ENCODE assay signal across 24 cellular contexts in the genomic region with DNA sequence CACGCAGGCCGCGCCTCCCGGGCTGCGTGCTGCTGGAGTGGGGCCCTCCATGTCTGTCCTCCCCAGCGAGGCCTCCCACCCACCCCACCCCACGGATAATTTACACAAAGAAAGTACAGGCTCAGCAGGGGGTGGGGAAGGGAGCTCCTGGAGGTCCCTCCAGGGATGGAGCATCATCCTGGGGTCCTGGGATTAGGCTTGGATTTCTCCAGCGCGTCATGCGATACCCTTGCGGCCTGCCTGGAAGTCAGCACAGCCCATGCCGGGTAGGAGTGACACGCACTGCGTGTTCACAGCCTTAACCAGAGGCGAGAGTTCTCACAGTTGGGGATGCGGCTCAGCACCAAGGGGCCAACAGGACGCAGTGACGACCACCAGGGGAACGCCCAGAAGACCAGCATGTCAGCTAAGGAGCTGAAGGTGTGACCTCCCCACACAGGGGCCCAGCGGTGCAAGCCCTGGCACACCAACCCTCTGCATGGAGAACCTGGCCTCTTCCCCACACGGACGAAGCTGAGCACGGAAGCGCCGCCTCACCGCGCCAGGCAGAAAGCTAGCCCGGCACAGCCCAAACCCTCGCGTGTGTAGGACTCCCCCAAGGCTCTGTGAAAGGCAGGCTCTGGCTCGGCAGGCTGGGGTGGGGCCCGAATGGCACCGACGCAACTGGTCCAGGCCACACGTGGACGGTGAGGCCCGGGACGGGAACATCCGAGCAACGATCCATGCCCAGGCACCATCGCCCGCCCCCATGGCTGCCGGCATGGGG.
DNase-seq lines count a peak whose midpoint lies in the region; ATAC-seq, FAIRE-seq and TF ChIP-seq lines count a peak whose summit lies in the region.
"Had no signal": no experiment of that assay in that cellular context is flagged by ENCODE, and none has a peak within 500 bp of the region (broad histone marks: within the 10 kb centered on the region; RNA-seq: fewer than 3 reads in every experiment).

No MANE protein-coding gene starts in this region.

- H3K14ac ChIP-seq in H1 (ENCODE audit: insufficient read length) (no peak overlapping the region), neuronal stem cell (ENCODE audit: low read length) (peak overlapping the region; percentile 75)

- no peak for TF ChIP-seq EP300 in H1 (IDR thresholded peaks at IDR 0.05; ENCODE audit: borderline replicate concordance in 1 of 2, low read depth in 2 of 2, low read length in 2 of 2)

- H2AK5ac ChIP-seq in H1 (ENCODE audit: low read depth, low read length) (no peak overlapping the region), neuronal stem cell (ENCODE audit: low read depth, low read length) (no peak overlapping the region)

- H3K79me1 ChIP-seq in H1 (ENCODE audit: low read depth, low read length) (no peaks in the 10 kb centered on the region), neuronal stem cell (ENCODE audit: low read depth, low read length) (peaks cover 17% of the 10 kb centered on the region)

- no peak overlapping the region for H4K5ac ChIP-seq in H1 (ENCODE audit: insufficient read length, low read depth, low read length)

- H2BK12ac ChIP-seq in H1 (ENCODE audit: low read depth, low read length), result no peak overlapping the region
- no peak overlapping the region for H2BK12ac ChIP-seq in neuronal stem cell (ENCODE audit: low read length)

- no peaks in the 10 kb centered on the region for H3K27me3 ChIP-seq in H1 (replicated peaks in 1 of 4; ENCODE audit: control insufficient read depth in 3 of 4, extremely low read depth in 1 of 4, insufficient read depth in 3 of 4, low read length in 3 of 4)
- no peaks in the 10 kb centered on the region for H3K27me3 ChIP-seq in neuronal stem cell (ENCODE audit: control insufficient read depth in 3 of 3, insufficient read depth in 3 of 3, low read depth in 1 of 3, low read length in 3 of 3)
- H3K27me3 ChIP-seq in aorta (ENCODE audit: control insufficient read depth in 1 of 2, insufficient read depth in 2 of 2, low read length in 1 of 2), result no peaks in the 10 kb centered on the region
- H3K27me3 ChIP-seq: BE2C; BLaER1 treated with 17β-estradiol and CSF1 and Interleukin-3, amounts not matched to agents 10 nM and 100 nM had no signal

- H3K27ac ChIP-seq in HEK293 (ENCODE audit: extremely low read depth, low read depth, low read length), result no peak overlapping the region
- no peak overlapping the region for H3K27ac ChIP-seq in H1 (ENCODE audit: low read depth, low read length)
- no peak overlapping the region for H3K27ac ChIP-seq in neuronal stem cell (replicated peaks; ENCODE audit: low read length)
- no peak overlapping the region for H3K27ac ChIP-seq in aorta (ENCODE audit: low read depth in 1 of 2, low read length in 2 of 2)
- H3K27ac ChIP-seq: A549; BLaER1 treated with 17β-estradiol and CSF1 and Interleukin-3, amounts not matched to agents 10 nM and 100 nM had no signal

- H3K4ac ChIP-seq in H1 (replicated peaks; ENCODE audit: insufficient read length, low read depth, low read length) (no peak overlapping the region), neuronal stem cell (ENCODE audit: low read length) (no peak overlapping the region)

- H3K36me3 ChIP-seq in HEK293 (ENCODE audit: control insufficient read depth in 2 of 2, insufficient read depth in 1 of 2, low read length in 2 of 2) (no peaks in the 10 kb centered on the region), H1 (ENCODE audit: control insufficient read depth in 2 of 4, insufficient read depth in 4 of 4, low read length in 3 of 4) (no peaks in the 10 kb centered on the region), neuronal stem cell (replicated peaks in 1 of 2; ENCODE audit: control insufficient read depth in 2 of 2, insufficient read depth in 2 of 2, low read length in 2 of 2) (no peaks in the 10 kb centered on the region), aorta (ENCODE audit: control insufficient read depth in 1 of 2, insufficient read depth in 2 of 2, low read length in 1 of 2) (no peaks in the 10 kb centered on the region)
- H3K36me3 ChIP-seq: BE2C, HAP-1 had no signal

- CTCF ChIA-PET in HEK293 (lab: Yijun Ruan, JAX), result no interaction called here
- CTCF ChIA-PET in H1 (lab: Charles Lee; ENCODE audit: partially characterized antibody), result interaction anchor here (0.9 to 3.2 kb wide), 3 partner anchors 9 to 218 kb away, joined by 3 to 13 read pairs (median 3); no protein-coding TSS in a partner anchor

- TF ChIP-seq RAD21 in H1 (IDR thresholded peaks at IDR 0.05 in 1 of 2, conservative IDR thresholded peaks at IDR 0.05 in 1 of 2; ENCODE audit: low read depth in 2 of 2, low read length in 2 of 2), result no peak

- no peaks in the 10 kb centered on the region for H3K9me3 ChIP-seq in HEK293 (ENCODE audit: control insufficient read depth, insufficient read depth, low read depth, low read length)
- peaks cover 0 to 11% of the 10 kb centered on the region in 2 experiments; a peak in 1 of 4 replicates for H3K9me3 ChIP-seq in H1 (ENCODE audit: insufficient read depth in 2 of 2, low read depth in 1 of 2, low read length in 1 of 2)
- H3K9me3 ChIP-seq in neuronal stem cell (replicated peaks in 1 of 2; ENCODE audit: control insufficient read depth in 2 of 2, insufficient read depth in 1 of 2, low read depth in 1 of 2, low read length in 2 of 2), result no peaks in the 10 kb centered on the region
- H3K9me3 ChIP-seq in aorta (ENCODE audit: control insufficient read depth, low read length), result no peaks in the 10 kb centered on the region
- H3K9me3 ChIP-seq: A549, BE2C, HAP-1 had no signal

- POLR2A ChIA-PET in HEK293 (lab: Yijun Ruan, JAX), result no interaction called here
- POLR2A ChIA-PET in H1 (lab: Charles Lee; ENCODE audit: partially characterized antibody), result no interaction called here

- H4K8ac ChIP-seq in H1 (ENCODE audit: extremely low read depth, insufficient read depth, low read length) (peak overlapping the region; percentile 14; the same call in 1 of the 2 replicates), neuronal stem cell (ENCODE audit: low read depth, low read length) (no peak overlapping the region)

- H3K23me2 ChIP-seq in H1 (ENCODE audit: low read depth, low read length), result no peaks in the 10 kb centered on the region; the same call in 1 of the 2 replicates

- no peak overlapping the region for H2AFZ ChIP-seq in H1 (ENCODE audit: low read length)
- H2AFZ ChIP-seq in neuronal stem cell (ENCODE audit: low read length), result no peak overlapping the region
- H2AFZ ChIP-seq: GM23338 had no signal

- WGBS in H1 (ENCODE audit: extremely low coverage in 1 of 2, insufficient coverage in 1 of 2, insufficient read length in 1 of 2, insufficient replicate concordance in 2 of 2, low coverage in 1 of 2, low lambda C conversion rate in 2 of 2, missing lambda C conversion rate in 1 of 2), 2 experiments, result 95% methylated on average over 43 of the region's 43 CpGs; no CpG with 5 or more reads in 1 of the 2 experiments
- no CpG with 5 or more reads among the region's 43 CpGs for WGBS in neuronal stem cell (ENCODE audit: extremely low coverage in 2 of 2, insufficient read length in 2 of 2, insufficient replicate concordance in 1 of 2), 2 donors
- WGBS in aorta, 2 donors, result 93 to 95% methylated on average over 37 to 43 of the region's 43 CpGs
- 88 to 92% methylated on average over 25 to 40 of the region's 43 CpGs for WGBS in lower leg skin, 2 donors

- H3K4me3 ChIP-seq in HEK293 (ENCODE audit: low read depth, low read length) (no peak overlapping the region), H1 (ENCODE audit: extremely low read depth in 1 of 4, insufficient read depth in 2 of 4, low read depth in 3 of 4, low read length in 4 of 4) (no peak overlapping the region), neuronal stem cell (ENCODE audit: low read length in 2 of 2) (no peak overlapping the region), aorta (ENCODE audit: low read length in 2 of 2) (no peak overlapping the region), lower leg skin (ENCODE audit: low read depth, poor library complexity, severe bottlenecking) (no peak overlapping the region)
- H3K4me3 ChIP-seq: A549; BLaER1 treated with 17β-estradiol and CSF1 and Interleukin-3, amounts not matched to agents 10 nM and 100 nM; GM23338; HAP-1 had no signal

- no peak for DNase-seq in H1 (ENCODE audit: low read depth in 1 of 2, low spot score in 2 of 2)
- no peak for DNase-seq in neuronal stem cell (ENCODE audit: low spot score)
- DNase-seq in aorta, result no peak
- no peak for DNase-seq in lower leg skin (ENCODE audit: low spot score in 2 of 2)
- no peak for DNase-seq in iPS-NIHi11 (ENCODE audit: low spot score)
- DNase-seq: 8988T; ACHN; AML-193; BE2C; CD4-positive, alpha-beta T cell; CD8-positive, alpha-beta memory T cell; DMS 273 treated with DMSO at 0.1 percent for 48 hours; DMS79; GF-D8 had no signal

- H3K9ac ChIP-seq in H1 (replicated peaks in 1 of 4; ENCODE audit: extremely low read depth in 1 of 4, low read depth in 3 of 4, low read length in 3 of 4) (no peak overlapping the region), neuronal stem cell (ENCODE audit: low read depth, low read length, poor library complexity) (no peak overlapping the region)
- H3K9ac ChIP-seq: BLaER1 treated with 17β-estradiol and CSF1 and Interleukin-3, amounts not matched to agents 10 nM and 100 nM had no signal

- H4K20me1 ChIP-seq in H1 (replicated peaks in 1 of 2; ENCODE audit: control insufficient read depth in 1 of 2, insufficient read depth in 2 of 2, low read length in 2 of 2), result peaks cover 4 to 7% of the 10 kb centered on the region in 2 experiments

- H2BK5ac ChIP-seq in H1 (ENCODE audit: low read depth, low read length) (peak overlapping the region; percentile 39; the same call in 1 of the 2 replicates), neuronal stem cell (ENCODE audit: low read length) (no peak overlapping the region)

- TF ChIP-seq POLR2A in H1 (IDR thresholded peaks at IDR 0.05; ENCODE audit: control extremely low read depth in 1 of 2, low read depth in 2 of 2, low read length in 2 of 2) (no peak), lower leg skin (IDR thresholded peaks at IDR 0.05) (no peak)

- peak; percentile 20 for ATAC-seq in aorta (ENCODE audit: low FRiP score)
- ATAC-seq in HG03196 (IDR thresholded peaks at IDR 0.05; ENCODE audit: unreplicated experiment), result no peak
- ATAC-seq: GM23338 had no signal

- H3K18ac ChIP-seq in H1 (ENCODE audit: extremely low read depth, low read length) (no peak overlapping the region; the same call in none of the 2 replicates), neuronal stem cell (ENCODE audit: low read length) (peak overlapping the region; percentile 59)

- H2BK20ac ChIP-seq in H1 (ENCODE audit: low read length), result no peak overlapping the region

- TF ChIP-seq CTCF in HEK293 (tag by site-specific recombination; IDR thresholded peaks at IDR 0.05), result no peak
- no peak for TF ChIP-seq CTCF in H1 (IDR thresholded peaks at IDR 0.05; ENCODE audit: control extremely low read depth in 1 of 3, insufficient read depth in 1 of 3, low read depth in 1 of 3, low read length in 3 of 3)
- TF ChIP-seq CTCF in lower leg skin (IDR thresholded peaks at IDR 0.05), result no peak

- no peak overlapping the region for H3K56ac ChIP-seq in H1 (replicated peaks; ENCODE audit: insufficient read length, low read depth, low read length)

- H3K23ac ChIP-seq in H1 (ENCODE audit: insufficient read length) (no peak overlapping the region), neuronal stem cell (ENCODE audit: low read depth, low read length, poor library complexity) (peak overlapping the region; percentile 25)

- H2BK120ac ChIP-seq in H1 (replicated peaks; ENCODE audit: low read depth, low read length) (no peak overlapping the region), neuronal stem cell (ENCODE audit: low read depth, low read length) (no peak overlapping the region)

- FAIRE-seq in H1 (lab: Jason Lieb, UNC), result no peak
- FAIRE-seq: A549, D721Med, GM12891, GM18507, H54 had no signal

- H3K4me1 ChIP-seq in HEK293 (ENCODE audit: control insufficient read depth, insufficient read depth, low read length) (no peaks in the 10 kb centered on the region), H1 (replicated peaks in 1 of 4; ENCODE audit: control insufficient read depth in 3 of 4, insufficient read depth in 4 of 4, low read length in 3 of 4) (peaks cover 0 to 7% (median 4%) of the 10 kb centered on the region in 4 experiments; a peak in 4 of 7 replicates), neuronal stem cell (ENCODE audit: control insufficient read depth in 2 of 2, insufficient read depth in 1 of 2, low read depth in 1 of 2, low read length in 2 of 2) (peaks cover 12 to 15% of the 10 kb centered on the region in 2 donors), aorta (ENCODE audit: control insufficient read depth in 1 of 2, insufficient read depth in 2 of 2, low read length in 2 of 2) (no peaks in the 10 kb centered on the region)
- H3K4me1 ChIP-seq: A549, HAP-1 had no signal

- H4K91ac ChIP-seq in H1 (replicated peaks; ENCODE audit: insufficient read length, low read length) (no peak overlapping the region), neuronal stem cell (ENCODE audit: low read depth, low read length, poor library complexity) (peak overlapping the region; percentile 24)

- no peaks in the 10 kb centered on the region; a peak in 1 of 4 replicates for H3K79me2 ChIP-seq in H1 (ENCODE audit: control insufficient read depth in 1 of 2, insufficient read depth in 2 of 2, low read length in 2 of 2)

- no peak overlapping the region for H3K4me2 ChIP-seq in H1 (ENCODE audit: insufficient read depth in 1 of 2, low read depth in 2 of 2, low read length in 2 of 2)
- no peak overlapping the region for H3K4me2 ChIP-seq in neuronal stem cell (ENCODE audit: insufficient read depth, low read length, poor library complexity, severe bottlenecking)
- H3K4me2 ChIP-seq: A549; BLaER1 treated with 17β-estradiol and CSF1 and Interleukin-3, amounts not matched to agents 10 nM and 100 nM; GM23338 had no signal

- intact Hi-C loops in aorta (cut with DNase I), result no loop called here
- intact Hi-C loops in lower leg skin (cut with DNase I; ENCODE audit: low total_unique reads), result no loop called here

- H2BK15ac ChIP-seq in H1 (ENCODE audit: low read length) (no peak overlapping the region), neuronal stem cell (ENCODE audit: low read length) (peak overlapping the region; percentile 43)
